Comparison of ENCODE assay signal across 19 cellular contexts in genomic region chr12:84697141-84697540, GRCh38.
"Had no signal": no experiment of that assay in that cellular context is flagged by ENCODE, and none has a peak within 500 bp of the region (broad histone marks: within the 10 kb centered on the region; RNA-seq: fewer than 3 reads in every experiment).

No MANE protein-coding gene starts in this region.

- H3K36me3 Mint-ChIP-seq: brain, immature natural killer cell, mesothelial cell of epicardium, neural progenitor cell had no signal

- H3K4me1 ChIP-seq: lower lobe of right lung, neural progenitor cell, parathyroid adenoma, upper lobe of left lung had no signal

- H3K4me2 ChIP-seq: neural progenitor cell had no signal

- H2AFZ ChIP-seq: neural progenitor cell, parathyroid adenoma had no signal

- H3K27ac Mint-ChIP-seq: activated CD8-positive, alpha-beta T cell treated with anti-CD3 and anti-CD28 coated beads for 36 hours; activated naive CD8-positive, alpha-beta T cell treated with anti-CD3 and anti-CD28 coated beads, Interleukin-2, amount 50 U/mL, for 24 hours; activated T-cell treated with anti-CD3 and anti-CD28 coated beads, Interleukin-2, amount 50 U/mL, for 72 hours; brain; immature natural killer cell; neural progenitor cell; stimulated activated naive CD8-positive, alpha-beta T cell treated with anti-CD3 and anti-CD28 coated beads, Interleukin-15, Interleukin-2, amounts not matched to agents 100 ng/mL and 50 ng/mL, for 24 hours had no signal

- H3K9me3 ChIP-seq: lower lobe of right lung, upper lobe of left lung had no signal

- H3K9ac ChIP-seq: neural progenitor cell, parathyroid adenoma had no signal

- H3K9me3 Mint-ChIP-seq: activated naive CD8-positive, alpha-beta T cell treated with anti-CD3 and anti-CD28 coated beads, Interleukin-2, amount 50 U/mL, for 24 hours; brain; neural progenitor cell; stimulated activated naive CD8-positive, alpha-beta T cell treated with anti-CD3 and anti-CD28 coated beads, Interleukin-15, Interleukin-2, amounts not matched to agents 100 ng/mL and 50 ng/mL, for 24 hours had no signal

- ATAC-seq: activated CD8-positive, alpha-beta T cell treated with anti-CD3 and anti-CD28 coated beads for 36 hours; activated naive CD8-positive, alpha-beta T cell treated with anti-CD3 and anti-CD28 coated beads, Interleukin-2, amount 50 U/mL, for 24 hours; activated T-cell treated with anti-CD3 and anti-CD28 coated beads, Interleukin-2, amount 50 U/mL, for 72 hours; left cardiac atrium; lower lobe of right lung had no signal

- H3K4me3 ChIP-seq: lower lobe of right lung, neural progenitor cell, upper lobe of left lung had no signal

- H3K27me3 ChIP-seq: neural progenitor cell, upper lobe of left lung had no signal

- DNase-seq: activated CD4-positive, alpha-beta T cell treated with anti-CD3 and anti-CD28 coated beads for 1 hour; activated CD8-positive, alpha-beta memory T cell treated with anti-CD3 and anti-CD28 coated beads, Interleukin-2, amount 50 U/mL, for 4 hours; activated CD8-positive, alpha-beta T cell treated with anti-CD3 and anti-CD28 coated beads for 36 hours; activated naive CD8-positive, alpha-beta T cell treated with anti-CD3 and anti-CD28 coated beads, Interleukin-2, amount 50 U/mL, for 24 hours; activated T-cell treated with anti-CD3 and anti-CD28 coated beads, Interleukin-2, amount 50 U/mL, for 72 hours; dermis blood vessel endothelial cell; glutamatergic neuron; immature natural killer cell; left cardiac atrium; lower lobe of right lung; stimulated activated CD4-positive, alpha-beta T cell treated with anti-CD3 and anti-CD28 coated beads, Interleukin-15, amount 100 ng/mL, for 24 hours; stimulated activated CD4-positive, alpha-beta T cell treated with anti-CD3 and anti-CD28 coated beads, Interleukin-4, amount 100 ng/mL, for 24 hours; T-helper 9 cell; upper lobe of left lung had no signal

- H3K27me3 Mint-ChIP-seq: activated CD8-positive, alpha-beta T cell treated with anti-CD3 and anti-CD28 coated beads for 36 hours; activated naive CD8-positive, alpha-beta T cell treated with anti-CD3 and anti-CD28 coated beads, Interleukin-2, amount 50 U/mL, for 24 hours; brain; stimulated activated naive CD8-positive, alpha-beta T cell treated with anti-CD3 and anti-CD28 coated beads, Interleukin-15, Interleukin-2, amounts not matched to agents 100 ng/mL and 50 ng/mL, for 24 hours had no signal

- H3K4me3 Mint-ChIP-seq: activated CD8-positive, alpha-beta T cell treated with anti-CD3 and anti-CD28 coated beads for 36 hours; activated naive CD8-positive, alpha-beta T cell treated with anti-CD3 and anti-CD28 coated beads, Interleukin-2, amount 50 U/mL, for 24 hours; activated T-cell treated with anti-CD3 and anti-CD28 coated beads, Interleukin-2, amount 50 U/mL, for 72 hours; brain; immature natural killer cell; mesothelial cell of epicardium; neural progenitor cell; stimulated activated naive CD8-positive, alpha-beta T cell treated with anti-CD3 and anti-CD28 coated beads, Interleukin-15, Interleukin-2, amounts not matched to agents 100 ng/mL and 50 ng/mL, for 24 hours had no signal

- H3K27ac ChIP-seq: lower lobe of right lung, neural progenitor cell, parathyroid adenoma, upper lobe of left lung had no signal

- H3K36me3 ChIP-seq: lower lobe of right lung, neural progenitor cell, upper lobe of left lung had no signal

- H3K4me1 Mint-ChIP-seq: activated naive CD8-positive, alpha-beta T cell treated with anti-CD3 and anti-CD28 coated beads, Interleukin-2, amount 50 U/mL, for 24 hours; immature natural killer cell had no signal

- H3K79me2 ChIP-seq: parathyroid adenoma had no signal
